In genomic region chr20:53024653-53025052, GRCh38 we compare ENCODE assay signal across 6 cellular contexts. TPM values are rescaled to one million over a fixed set of nuclear protein-coding genes. Genes with fewer than 3 reads are reported as not detected.
A peak's percentile ranks its signal among the peaks of the same experiment; 100 is the strongest.
DNase-seq lines count a peak whose midpoint lies in the region; ATAC-seq and TF ChIP-seq lines count a peak whose summit lies in the region.
"Not testable (repeated sequence)": the region's sequence is repeated elsewhere in the genome, so short reads cannot be mapped to it uniquely, and the experiment has no call there.

No MANE protein-coding gene starts in this region.

- H3K9me3 Mint-ChIP-seq in activated CD4-positive, alpha-beta T cell treated with anti-CD3 and anti-CD28 coated beads for 36 hours (ENCODE audit: low read depth); activated T-cell treated with anti-CD3 and anti-CD28 coated beads, Interleukin-2, amount 50 U/mL, for 24 hours; activated T-helper 2 cell treated with anti-CD3 and anti-CD28 coated beads, Interferon-gamma antibody, Interleukin-2, Interleukin-4, amounts not matched to agents 10 μg/mL and 5 μg/mL and 100 μg/mL, durations not matched to agents 14 hours and 24 hours and 36 hours: not testable (repeated sequence)
- peaks cover 16% of the 10 kb centered on the region for H3K9me3 Mint-ChIP-seq in activated naive CD4-positive, alpha-beta T cell treated with anti-CD3 and anti-CD28 coated beads, Interleukin-2, amount 50 U/mL, for 24 hours

- POLR2A ChIA-PET in activated CD4-positive, alpha-beta T cell treated with anti-CD3 and anti-CD28 coated beads for 36 hours (lab: Charles Lee): not testable (repeated sequence)

- H3K27ac ChIP-seq in breast epithelium: peak overlapping the region; percentile 63 to 64

- CTCF ChIA-PET in activated CD4-positive, alpha-beta T cell treated with anti-CD3 and anti-CD28 coated beads for 36 hours (lab: Charles Lee): not testable (repeated sequence)

- not testable (repeated sequence) for DNase-seq in activated CD4-positive, alpha-beta T cell treated with anti-CD3 and anti-CD28 coated beads for 36 hours; activated T-cell treated with anti-CD3 and anti-CD28 coated beads, Interleukin-2, amount 50 U/mL, for 24 hours; activated T-helper 2 cell treated with anti-CD3 and anti-CD28 coated beads, Interferon-gamma antibody, Interleukin-2, Interleukin-4, amounts not matched to agents 10 μg/mL and 5 μg/mL and 100 μg/mL, durations not matched to agents 14 hours and 24 hours and 36 hours (ENCODE audit: low spot score); breast epithelium (ENCODE audit: low spot score in 2 of 2)

- H3K4me1 Mint-ChIP-seq in activated CD4-positive, alpha-beta T cell treated with anti-CD3 and anti-CD28 coated beads for 36 hours: peaks cover 78% of the 10 kb centered on the region
- peaks cover 79% of the 10 kb centered on the region for H3K4me1 Mint-ChIP-seq in activated T-cell treated with anti-CD3 and anti-CD28 coated beads, Interleukin-2, amount 50 U/mL, for 24 hours (ENCODE audit: low read depth)
- H3K4me1 Mint-ChIP-seq in activated T-helper 2 cell treated with anti-CD3 and anti-CD28 coated beads, Interferon-gamma antibody, Interleukin-2, Interleukin-4, amounts not matched to agents 10 μg/mL and 5 μg/mL and 100 μg/mL, durations not matched to agents 14 hours and 24 hours and 36 hours (ENCODE audit: low read depth): peaks cover 57% of the 10 kb centered on the region
- peaks cover 91% of the 10 kb centered on the region for H3K4me1 Mint-ChIP-seq in activated naive CD4-positive, alpha-beta T cell treated with anti-CD3 and anti-CD28 coated beads, Interleukin-2, amount 50 U/mL, for 24 hours

- not testable (repeated sequence) for TF ChIP-seq CTCF in breast epithelium (IDR thresholded peaks at IDR 0.05)

- H3K4me1 ChIP-seq in breast epithelium: not testable (repeated sequence)

- peaks cover 30% of the 10 kb centered on the region for H3K36me3 Mint-ChIP-seq in activated CD4-positive, alpha-beta T cell treated with anti-CD3 and anti-CD28 coated beads for 36 hours (ENCODE audit: low read depth)
- H3K36me3 Mint-ChIP-seq in activated T-cell treated with anti-CD3 and anti-CD28 coated beads, Interleukin-2, amount 50 U/mL, for 24 hours (ENCODE audit: low read depth): peaks cover 23% of the 10 kb centered on the region
- H3K36me3 Mint-ChIP-seq in activated T-helper 2 cell treated with anti-CD3 and anti-CD28 coated beads, Interferon-gamma antibody, Interleukin-2, Interleukin-4, amounts not matched to agents 10 μg/mL and 5 μg/mL and 100 μg/mL, durations not matched to agents 14 hours and 24 hours and 36 hours (ENCODE audit: low read depth): peaks cover 13% of the 10 kb centered on the region
- H3K36me3 Mint-ChIP-seq in activated naive CD4-positive, alpha-beta T cell treated with anti-CD3 and anti-CD28 coated beads, Interleukin-2, amount 50 U/mL, for 24 hours: peaks cover 15% of the 10 kb centered on the region

- not testable (repeated sequence) for TF ChIP-seq POLR2A in breast epithelium (IDR thresholded peaks at IDR 0.05)

- not testable (repeated sequence) for H3K9me3 ChIP-seq in breast epithelium

- intact Hi-C loops in activated CD4-positive, alpha-beta T cell treated with anti-CD3 and anti-CD28 coated beads for 36 hours (cut with DNase I, micrococcal nuclease): loop anchor here in 1 of 2 experiments (5.0 kb wide), 1 partner anchor 617 kb away; no protein-coding TSS in a partner anchor
- intact Hi-C loops in activated T-helper 2 cell treated with anti-CD3 and anti-CD28 coated beads, Interferon-gamma antibody, Interleukin-2, Interleukin-4, amounts not matched to agents 10 μg/mL and 5 μg/mL and 100 μg/mL, durations not matched to agents 14 hours and 24 hours and 36 hours (cut with micrococcal nuclease): loop anchor here (1.0 kb wide), 2 partner anchors 50 to 54 kb away; no protein-coding TSS in a partner anchor
- intact Hi-C loops in breast epithelium (cut with DNase I; ENCODE audit: low total_unique reads): not testable (repeated sequence)

- H3K4me3 ChIP-seq in breast epithelium: not testable (repeated sequence)

- not testable (repeated sequence) for ATAC-seq in SK-N-SH treated with all-trans-retinoic acid at 6 μM for 48 hours; activated CD4-positive, alpha-beta T cell treated with anti-CD3 and anti-CD28 coated beads for 36 hours

- not testable (repeated sequence) for H3K36me3 ChIP-seq in breast epithelium

- not testable (repeated sequence) for H3K4me3 Mint-ChIP-seq in activated CD4-positive, alpha-beta T cell treated with anti-CD3 and anti-CD28 coated beads for 36 hours; activated T-cell treated with anti-CD3 and anti-CD28 coated beads, Interleukin-2, amount 50 U/mL, for 24 hours; activated T-helper 2 cell treated with anti-CD3 and anti-CD28 coated beads, Interferon-gamma antibody, Interleukin-2, Interleukin-4, amounts not matched to agents 10 μg/mL and 5 μg/mL and 100 μg/mL, durations not matched to agents 14 hours and 24 hours and 36 hours (ENCODE audit: low read depth)
- H3K4me3 Mint-ChIP-seq in activated naive CD4-positive, alpha-beta T cell treated with anti-CD3 and anti-CD28 coated beads, Interleukin-2, amount 50 U/mL, for 24 hours: peak overlapping the region; percentile 47

- H3K27me3 Mint-ChIP-seq in activated CD4-positive, alpha-beta T cell treated with anti-CD3 and anti-CD28 coated beads for 36 hours; activated T-cell treated with anti-CD3 and anti-CD28 coated beads, Interleukin-2, amount 50 U/mL, for 24 hours; activated T-helper 2 cell treated with anti-CD3 and anti-CD28 coated beads, Interferon-gamma antibody, Interleukin-2, Interleukin-4, amounts not matched to agents 10 μg/mL and 5 μg/mL and 100 μg/mL, durations not matched to agents 14 hours and 24 hours and 36 hours (ENCODE audit: low read depth); activated naive CD4-positive, alpha-beta T cell treated with anti-CD3 and anti-CD28 coated beads, Interleukin-2, amount 50 U/mL, for 24 hours: not testable (repeated sequence)

- H3K27me3 ChIP-seq in breast epithelium: not testable (repeated sequence)

- peak overlapping the region; percentile 37 for H3K27ac Mint-ChIP-seq in activated CD4-positive, alpha-beta T cell treated with anti-CD3 and anti-CD28 coated beads for 36 hours
- peak overlapping the region; percentile 85 for H3K27ac Mint-ChIP-seq in activated T-cell treated with anti-CD3 and anti-CD28 coated beads, Interleukin-2, amount 50 U/mL, for 24 hours
- peak overlapping the region; percentile 59 for H3K27ac Mint-ChIP-seq in activated T-helper 2 cell treated with anti-CD3 and anti-CD28 coated beads, Interferon-gamma antibody, Interleukin-2, Interleukin-4, amounts not matched to agents 10 μg/mL and 5 μg/mL and 100 μg/mL, durations not matched to agents 14 hours and 24 hours and 36 hours
- H3K27ac Mint-ChIP-seq in activated naive CD4-positive, alpha-beta T cell treated with anti-CD3 and anti-CD28 coated beads, Interleukin-2, amount 50 U/mL, for 24 hours: peak overlapping the region; percentile 83

TF ChIP-seq in SK-N-SH treated with all-trans-retinoic acid at 6 μM for 48 hours, 23 proteins besides CTCF, POLR2A, EP300 and RAD21:
- TF ChIP-seq ZNF8 (CRISPR knock-in tag; IDR thresholded peaks at IDR 0.05): peak; percentile 75

RNA-seq across cellular contexts. Expression of gene TSHZ2, which starts 52.5 kb away (rescaled TPM):
- 10 to 100 TPM; 25.9 to 43.6 TPM for total RNA-seq in activated CD4-positive, alpha-beta T cell treated with anti-CD3 and anti-CD28 coated beads for 36 hours
- 19.8 and 23.0 TPM in 2 replicates for total RNA-seq in activated T-helper 2 cell treated with anti-CD3 and anti-CD28 coated beads, Interferon-gamma antibody, Interleukin-2, Interleukin-4, amounts not matched to agents 10 μg/mL and 5 μg/mL and 100 μg/mL, durations not matched to agents 14 hours and 24 hours and 36 hours
- 100 to 1,000 TPM in 1 of 3 donors, 10 to 100 TPM in 2; 31.7 to 106 (median 59.6) TPM for total RNA-seq in breast epithelium
